ENCODE assay signal across 8 cellular contexts in genomic region chrX:45801554-45801953, GRCh38.
DNase-seq lines count a peak whose midpoint lies in the region; ATAC-seq, FAIRE-seq and TF ChIP-seq lines count a peak whose summit lies in the region.

No MANE protein-coding gene starts in this region.

- H3K36me3 Mint-ChIP-seq in stimulated activated naive B cell treated with anti-CD40 and anti-IgM and Interleukin-4, amounts not matched to agents 10 μg/mL and 1 μg/mL and 100 μg/mL, for 72 hours: no peaks in the 10 kb centered on the region
- H3K36me3 Mint-ChIP-seq in stimulated activated memory B cell treated with anti-CD40 and anti-IgM and Interleukin-4, amounts not matched to agents 10 μg/mL and 1 μg/mL and 100 μg/mL, for 72 hours: no peaks in the 10 kb centered on the region

- no peaks in the 10 kb centered on the region for H3K9me2 ChIP-seq in PC-9 (ENCODE audit: insufficient read depth)

- no peaks in the 10 kb centered on the region for H3K9me1 ChIP-seq in endothelial cell of umbilical vein (replicated peaks; ENCODE audit: control insufficient read depth, extremely low read depth, insufficient read depth, low read length)

- dilution Hi-C loops in endothelial cell of umbilical vein (cut with MboI; ENCODE audit: extremely low pct_ligation_motif_present, low sequenced_read_pairs): no loop called here

- no peak overlapping the region for H3K27ac Mint-ChIP-seq in stimulated activated naive B cell treated with anti-CD40 and anti-IgM and Interleukin-4, amounts not matched to agents 10 μg/mL and 1 μg/mL and 100 μg/mL, for 72 hours
- no peak overlapping the region for H3K27ac Mint-ChIP-seq in stimulated activated memory B cell treated with anti-CD40 and anti-IgM and Interleukin-4, amounts not matched to agents 10 μg/mL and 1 μg/mL and 100 μg/mL, for 72 hours

- no peak overlapping the region for H3K9ac ChIP-seq in endothelial cell of umbilical vein (replicated peaks; ENCODE audit: extremely low read depth, insufficient read depth, low read length)

- peak; percentile 67 for DNase-seq in ELR (ENCODE audit: low read depth)
- DNase-seq in HFF-Myc (ENCODE audit: extremely low read depth, low read depth): no peak
- DNase-seq in PC-9: no peak
- peak; percentile 43 for DNase-seq in endothelial cell of umbilical vein (ENCODE audit: low read depth, low spot score)
- no peak for DNase-seq in stimulated activated naive B cell treated with anti-CD40 and anti-IgM and Interleukin-4, amounts not matched to agents 10 μg/mL and 1 μg/mL and 100 μg/mL, for 72 hours
- DNase-seq in stimulated activated CD4-positive, alpha-beta T cell treated with anti-CD3 and anti-CD28 coated beads, Interleukin-12 subunit alpha, Interleukin-12 subunit beta, amount 100 ng/mL, for 4 hours: no peak
- no peak for DNase-seq in ureter (ENCODE audit: low spot score)

- intact Hi-C loops in PC-9 (cut with micrococcal nuclease; ENCODE audit: unreplicated experiment): loop anchor here (5.0 kb wide), 1 partner anchor 526 kb away; no protein-coding TSS in a partner anchor
- intact Hi-C loops in endothelial cell of umbilical vein (cut with micrococcal nuclease): no loop called here

- 0 out of 2 replicates have a peak overlapping the region, but pooled peaks have one; percentile 83 for H3K27ac ChIP-seq in PC-9
- H3K27ac ChIP-seq in endothelial cell of umbilical vein (ENCODE audit: insufficient read depth, low read depth, low read length): peak overlapping the region; percentile 36

- peaks cover 0 to 5% of the 10 kb centered on the region in 2 donors for H3K27me3 Mint-ChIP-seq in stimulated activated naive B cell treated with anti-CD40 and anti-IgM and Interleukin-4, amounts not matched to agents 10 μg/mL and 1 μg/mL and 100 μg/mL, for 72 hours
- H3K27me3 Mint-ChIP-seq in stimulated activated memory B cell treated with anti-CD40 and anti-IgM and Interleukin-4, amounts not matched to agents 10 μg/mL and 1 μg/mL and 100 μg/mL, for 72 hours: no peaks in the 10 kb centered on the region

- H3K4me1 Mint-ChIP-seq in stimulated activated naive B cell treated with anti-CD40 and anti-IgM and Interleukin-4, amounts not matched to agents 10 μg/mL and 1 μg/mL and 100 μg/mL, for 72 hours: peaks cover 21 to 24% of the 10 kb centered on the region in 2 donors
- H3K4me1 Mint-ChIP-seq in stimulated activated memory B cell treated with anti-CD40 and anti-IgM and Interleukin-4, amounts not matched to agents 10 μg/mL and 1 μg/mL and 100 μg/mL, for 72 hours: peaks cover 10% of the 10 kb centered on the region

- ATAC-seq in stimulated activated naive B cell treated with anti-CD40 and anti-IgM and Interleukin-4, amounts not matched to agents 10 μg/mL and 1 μg/mL and 100 μg/mL, for 72 hours (replicated peaks): peak; percentile 73 to 80
- ATAC-seq in stimulated activated memory B cell treated with anti-CD40 and anti-IgM and Interleukin-4, amounts not matched to agents 10 μg/mL and 1 μg/mL and 100 μg/mL, for 72 hours: no peak

- H3K27me3 ChIP-seq in PC-9 (ENCODE audit: insufficient read depth, low read depth) (no peaks in the 10 kb centered on the region), endothelial cell of umbilical vein (ENCODE audit: control insufficient read depth in 2 of 2, insufficient read depth in 2 of 2, low read length in 2 of 2) (no peaks in the 10 kb centered on the region)

- FAIRE-seq in endothelial cell of umbilical vein (lab: Jason Lieb, UNC): peak; percentile 49

- BruUV-seq in PC-9 (replicated peaks; lab: Mats Ljungman, UMichigan) (no TSS peak), endothelial cell of umbilical vein (replicated peaks; lab: Mats Ljungman, UMichigan) (no TSS peak)

- H3K79me2 ChIP-seq in PC-9 (ENCODE audit: low read depth): peaks cover 91% of the 10 kb centered on the region
- H3K79me2 ChIP-seq in endothelial cell of umbilical vein (ENCODE audit: control insufficient read depth, insufficient read depth, low read length): peaks cover 41% of the 10 kb centered on the region

- no peak for TF ChIP-seq POLR2A in endothelial cell of umbilical vein (IDR thresholded peaks at IDR 0.05; ENCODE audit: low read depth, low read length)

- TF ChIP-seq CTCF in HFF-Myc (IDR thresholded peaks at IDR 0.05; ENCODE audit: low read depth, low read length, missing control alignments): peak; percentile 8
- TF ChIP-seq CTCF in PC-9 (conservative IDR thresholded peaks at IDR 0.05): peak; percentile 24
- TF ChIP-seq CTCF in endothelial cell of umbilical vein (IDR thresholded peaks at IDR 0.05; ENCODE audit: extremely low read depth in 1 of 2, insufficient read depth in 1 of 2, low read depth in 1 of 2, low read length in 2 of 2): peak in 1 of 2 donors; percentile 9

- H3K4me3 ChIP-seq in HFF-Myc (replicated peaks; ENCODE audit: low read depth, low read length): no peak overlapping the region
- H3K4me3 ChIP-seq in PC-9: no peak overlapping the region
- no peak overlapping the region for H3K4me3 ChIP-seq in endothelial cell of umbilical vein (replicated peaks in 1 of 3; ENCODE audit: insufficient read depth in 1 of 3, low read depth in 1 of 3, low read length in 3 of 3)

- CTCF ChIA-PET in PC-9 (lab: Charles Lee) (interaction anchor here (0.5 to 0.7 kb wide), 3 partner anchors 286 to 893 kb away, joined by 3 to 6 read pairs (median 4); no protein-coding TSS in a partner anchor), endothelial cell of umbilical vein (lab: Charles Lee) (interaction anchor here (0.6 to 1.8 kb wide), 18 partner anchors 8 to 607 kb away, joined by 3 to 20 read pairs (median 5); no protein-coding TSS in a partner anchor)

- H3K4me2 ChIP-seq in PC-9: no peak overlapping the region
- peak overlapping the region; percentile 92 for H3K4me2 ChIP-seq in endothelial cell of umbilical vein (ENCODE audit: insufficient read depth, low read length)

- H3K9me3 ChIP-seq in PC-9 (ENCODE audit: insufficient read depth, low read depth) (no peaks in the 10 kb centered on the region), endothelial cell of umbilical vein (replicated peaks; ENCODE audit: control insufficient read depth, insufficient read depth, low read length) (no peaks in the 10 kb centered on the region)

- no peak overlapping the region for H3K4me3 Mint-ChIP-seq in stimulated activated naive B cell treated with anti-CD40 and anti-IgM and Interleukin-4, amounts not matched to agents 10 μg/mL and 1 μg/mL and 100 μg/mL, for 72 hours
- H3K4me3 Mint-ChIP-seq in stimulated activated memory B cell treated with anti-CD40 and anti-IgM and Interleukin-4, amounts not matched to agents 10 μg/mL and 1 μg/mL and 100 μg/mL, for 72 hours: no peak overlapping the region

- POLR2A ChIA-PET in PC-9 (lab: Charles Lee; ENCODE audit: unreplicated experiment): interaction anchor here (1.0 kb wide), 1 partner anchor 573 kb away, joined by 5 read pairs; no protein-coding TSS in a partner anchor
- POLR2A ChIA-PET in endothelial cell of umbilical vein (lab: Charles Lee): interaction anchor here (1.2 kb wide), 1 partner anchor 32 kb away, joined by 3 read pairs; no protein-coding TSS in a partner anchor

- no peaks in the 10 kb centered on the region for H3K9me3 Mint-ChIP-seq in stimulated activated naive B cell treated with anti-CD40 and anti-IgM and Interleukin-4, amounts not matched to agents 10 μg/mL and 1 μg/mL and 100 μg/mL, for 72 hours
- H3K9me3 Mint-ChIP-seq in stimulated activated memory B cell treated with anti-CD40 and anti-IgM and Interleukin-4, amounts not matched to agents 10 μg/mL and 1 μg/mL and 100 μg/mL, for 72 hours: no peaks in the 10 kb centered on the region

- peaks cover 5% of the 10 kb centered on the region; the same call in 1 of the 2 replicates for H3K36me3 ChIP-seq in PC-9 (ENCODE audit: low read depth)
- no peaks in the 10 kb centered on the region for H3K36me3 ChIP-seq in endothelial cell of umbilical vein (ENCODE audit: control insufficient read depth in 2 of 2, extremely low read depth in 1 of 2, insufficient read depth in 2 of 2, low read length in 2 of 2)

- peaks cover 21% of the 10 kb centered on the region for H3F3A ChIP-seq in PC-9 (ENCODE audit: insufficient read depth, low read depth)

- no peaks in the 10 kb centered on the region for H4K20me1 ChIP-seq in PC-9 (ENCODE audit: insufficient read depth)
- H4K20me1 ChIP-seq in endothelial cell of umbilical vein (replicated peaks; ENCODE audit: control insufficient read depth, extremely low read depth, insufficient read depth, low read length): no peaks in the 10 kb centered on the region

- H3K4me1 ChIP-seq in PC-9 (replicated peaks; ENCODE audit: insufficient read depth) (peaks cover 23% of the 10 kb centered on the region; the same call in 1 of the 2 replicates), endothelial cell of umbilical vein (ENCODE audit: control insufficient read depth, extremely low read depth, insufficient read depth, low read length) (peaks cover 31% of the 10 kb centered on the region)

- H2AFZ ChIP-seq in PC-9: no peak overlapping the region
- H2AFZ ChIP-seq in endothelial cell of umbilical vein (ENCODE audit: low read depth, low read length): no peak overlapping the region

TF ChIP-seq in endothelial cell of umbilical vein, 7 proteins besides CTCF, POLR2A, EP300 and RAD21:
- TF ChIP-seq MYC (IDR thresholded peaks at IDR 0.05; ENCODE audit: low read depth, low read length) (no peak), GATA2 (IDR thresholded peaks at IDR 0.05; ENCODE audit: insufficient read depth, insufficient read length, low read depth, low read length) (no peak), FOS (IDR thresholded peaks at IDR 0.05; ENCODE audit: borderline replicate concordance, insufficient read depth, low read length) (no peak), POLR2AphosphoS5 (IDR thresholded peaks at IDR 0.05; ENCODE audit: insufficient read depth, low read depth, low read length) (no peak), JUN (IDR thresholded peaks at IDR 0.05; ENCODE audit: borderline replicate concordance, insufficient read depth, insufficient read length, low read depth) (no peak)
- TF ChIP-seq, protein P1, sequence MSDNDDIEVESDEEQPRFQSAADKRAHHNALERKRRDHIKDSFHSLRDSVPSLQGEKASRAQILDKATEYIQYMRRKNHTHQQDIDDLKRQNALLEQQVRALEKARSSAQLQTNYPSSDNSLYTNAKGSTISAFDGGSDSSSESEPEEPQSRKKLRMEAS (IDR thresholded peaks at IDR 0.05; ENCODE audit: insufficient read depth, insufficient read length): no peak

Comparison
In these comparisons a context has a peak if more than half of its experiments do, and no peak if none do; other contexts are left out.
1. DNase-seq: peak in ELR (single experiment) and endothelial cell of umbilical vein (single experiment); none in HFF-Myc (single experiment), PC-9 (0 of 2), stimulated activated naive B cell treated with anti-CD40 and anti-IgM and Interleukin-4, amounts not matched to agents 10 μg/mL and 1 μg/mL and 100 μg/mL, for 72 hours (single experiment), stimulated activated CD4-positive, alpha-beta T cell treated with anti-CD3 and anti-CD28 coated beads, Interleukin-12 subunit alpha, Interleukin-12 subunit beta, amount 100 ng/mL, for 4 hours (single experiment) and ureter (single experiment).